Comparison of ENCODE assay signal across 13 cellular contexts in genomic region chr2:235170016-235170415, GRCh38.
A peak's percentile ranks its signal among the peaks of the same experiment; 100 is the strongest.
DNase-seq lines count a peak whose midpoint lies in the region; ATAC-seq and TF ChIP-seq lines count a peak whose summit lies in the region.
"Had no signal": no experiment of that assay in that cellular context is flagged by ENCODE, and none has a peak within 500 bp of the region (broad histone marks: within the 10 kb centered on the region; RNA-seq: fewer than 3 reads in every experiment).

No MANE protein-coding gene starts in this region.

- peak overlapping the region; percentile 95 for H3K27ac ChIP-seq in GM23248
- peak overlapping the region; percentile 91 for H3K27ac ChIP-seq in SJSA1
- H3K27ac ChIP-seq in MM.1S (ENCODE audit: low read length): no peak overlapping the region

- H3K36me3 Mint-ChIP-seq in stimulated activated effector memory CD8-positive, alpha-beta T cell treated with anti-CD3 and anti-CD28 coated beads, Interleukin-12 subunit alpha, Interleukin-12 subunit beta, amount 100 ng/mL, for 72 hours: no peaks in the 10 kb centered on the region
- H3K36me3 Mint-ChIP-seq: activated naive CD4-positive, alpha-beta T cell treated with anti-CD3 and anti-CD28 coated beads, Interleukin-2, amount 50 U/mL, for 72 hours; natural killer cell treated with Interleukin-12 subunit alpha and Interleukin-12 subunit beta and Interleukin-15 and Interleukin-18, amount 100 ng/mL, for 72 hours had no signal

- H3K9me2 ChIP-seq in GM23248 (ENCODE audit: insufficient read depth): no peaks in the 10 kb centered on the region
- H3K9me2 ChIP-seq in MM.1S (replicated peaks; ENCODE audit: insufficient read depth, low read length): no peaks in the 10 kb centered on the region

- TF ChIP-seq CTCF in fibroblast of mammary gland (conservative IDR thresholded peaks at IDR 0.05; ENCODE audit: control insufficient read depth, insufficient read depth, low read depth, low read length) (no peak), MM.1S (IDR thresholded peaks at IDR 0.05; ENCODE audit: low read length) (no peak)

- H3K4me1 ChIP-seq in GM23248 (ENCODE audit: insufficient read depth) (peaks cover 38% of the 10 kb centered on the region), SJSA1 (replicated peaks) (peaks cover 44% of the 10 kb centered on the region), MM.1S (ENCODE audit: low read length) (no peaks in the 10 kb centered on the region)

- H2AFZ ChIP-seq in GM23248: no peak overlapping the region
- no peak overlapping the region for H2AFZ ChIP-seq in MM.1S (ENCODE audit: low read length)

- H4K20me1 ChIP-seq in GM23248 (ENCODE audit: insufficient read depth) (no peaks in the 10 kb centered on the region), MM.1S (ENCODE audit: insufficient read depth, low read length) (no peaks in the 10 kb centered on the region)

- DNase-seq in GM23248: peak; percentile 92
- DNase-seq in SJSA1 (ENCODE audit: low read depth in 1 of 2, low spot score in 2 of 2): peak in 1 of 2 experiments; percentile 54
- peak; percentile 95 for DNase-seq in fibroblast of mammary gland (ENCODE audit: low read depth)
- DNase-seq in stimulated activated effector memory CD8-positive, alpha-beta T cell treated with anti-CD3 and anti-CD28 coated beads, Interleukin-12 subunit alpha, Interleukin-12 subunit beta, amount 100 ng/mL, for 72 hours (ENCODE audit: low spot score in 2 of 2): no peak
- no peak for DNase-seq in cortex of kidney (lab: John Stamatoyannopoulos, UW)
- no peak for DNase-seq in NOMO-1 treated with DMSO at 0.1 percent for 48 hours (lab: John Stamatoyannopoulos, UW; ENCODE audit: unreplicated experiment)
- no peak for DNase-seq in MM.1S
- DNase-seq: DND-41, left cardiac atrium had no signal

- no peak overlapping the region for H3K27ac Mint-ChIP-seq in stimulated activated effector memory CD8-positive, alpha-beta T cell treated with anti-CD3 and anti-CD28 coated beads, Interleukin-12 subunit alpha, Interleukin-12 subunit beta, amount 100 ng/mL, for 72 hours
- H3K27ac Mint-ChIP-seq: activated naive CD4-positive, alpha-beta T cell treated with anti-CD3 and anti-CD28 coated beads, Interleukin-2, amount 50 U/mL, for 72 hours; dendritic cell treated with granulocyte-macrophage colony-stimulating factor and Interleukin-4, amounts not matched to agents 40 ng/mL and 50 ng/mL, for 4 days; natural killer cell treated with Interleukin-12 subunit alpha and Interleukin-12 subunit beta and Interleukin-15 and Interleukin-18, amount 100 ng/mL, for 72 hours had no signal

- no peaks in the 10 kb centered on the region for H3K4me1 Mint-ChIP-seq in stimulated activated effector memory CD8-positive, alpha-beta T cell treated with anti-CD3 and anti-CD28 coated beads, Interleukin-12 subunit alpha, Interleukin-12 subunit beta, amount 100 ng/mL, for 72 hours

- H3K9me3 ChIP-seq in GM23248 (ENCODE audit: low read depth): no peaks in the 10 kb centered on the region
- no peaks in the 10 kb centered on the region for H3K9me3 ChIP-seq in SJSA1 (replicated peaks)
- H3K9me3 ChIP-seq in MM.1S (replicated peaks; ENCODE audit: insufficient read depth, low read length): no peaks in the 10 kb centered on the region

- ATAC-seq in stimulated activated effector memory CD8-positive, alpha-beta T cell treated with anti-CD3 and anti-CD28 coated beads, Interleukin-12 subunit alpha, Interleukin-12 subunit beta, amount 100 ng/mL, for 72 hours: peak; percentile 51
- ATAC-seq: activated naive CD4-positive, alpha-beta T cell treated with anti-CD3 and anti-CD28 coated beads, Interleukin-2, amount 50 U/mL, for 72 hours; natural killer cell treated with Interleukin-12 subunit alpha and Interleukin-12 subunit beta and Interleukin-15 and Interleukin-18, amount 100 ng/mL, for 72 hours had no signal

- no peaks in the 10 kb centered on the region for H3K36me3 ChIP-seq in GM23248 (ENCODE audit: low read depth)
- no peaks in the 10 kb centered on the region for H3K36me3 ChIP-seq in SJSA1
- H3K36me3 ChIP-seq in MM.1S (replicated peaks; ENCODE audit: insufficient read depth, low read length): no peaks in the 10 kb centered on the region

- peak overlapping the region; percentile 73 for H3K9ac ChIP-seq in GM23248
- no peak overlapping the region for H3K9ac ChIP-seq in MM.1S (ENCODE audit: low read length)

- no peak overlapping the region for H3K4me3 Mint-ChIP-seq in stimulated activated effector memory CD8-positive, alpha-beta T cell treated with anti-CD3 and anti-CD28 coated beads, Interleukin-12 subunit alpha, Interleukin-12 subunit beta, amount 100 ng/mL, for 72 hours
- H3K4me3 Mint-ChIP-seq: dendritic cell treated with granulocyte-macrophage colony-stimulating factor and Interleukin-4, amounts not matched to agents 40 ng/mL and 50 ng/mL, for 4 days; natural killer cell treated with Interleukin-12 subunit alpha and Interleukin-12 subunit beta and Interleukin-15 and Interleukin-18, amount 100 ng/mL, for 72 hours had no signal

- peak overlapping the region; percentile 45 for H3K4me3 ChIP-seq in GM23248
- no peak overlapping the region for H3K4me3 ChIP-seq in SJSA1
- H3K4me3 ChIP-seq in fibroblast of mammary gland (ENCODE audit: control insufficient read depth, low read depth, low read length): no peak overlapping the region
- H3K4me3 ChIP-seq in MM.1S (ENCODE audit: low read length): no peak overlapping the region
- H3K4me3 ChIP-seq: skin epidermis had no signal

- H3K9me3 Mint-ChIP-seq in stimulated activated effector memory CD8-positive, alpha-beta T cell treated with anti-CD3 and anti-CD28 coated beads, Interleukin-12 subunit alpha, Interleukin-12 subunit beta, amount 100 ng/mL, for 72 hours: no peaks in the 10 kb centered on the region
- H3K9me3 Mint-ChIP-seq: dendritic cell treated with granulocyte-macrophage colony-stimulating factor and Interleukin-4, amounts not matched to agents 40 ng/mL and 50 ng/mL, for 4 days had no signal

- peak overlapping the region; percentile 71 for H3K4me2 ChIP-seq in GM23248 (ENCODE audit: unreplicated experiment)
- H3K4me2 ChIP-seq in MM.1S (ENCODE audit: low read depth, low read length): no peak overlapping the region

- in situ Hi-C loops in GM23248 (cut with MboI): no loop called here

- H3F3A ChIP-seq in GM23248 (ENCODE audit: insufficient read depth) (peaks cover 33% of the 10 kb centered on the region), MM.1S (ENCODE audit: insufficient read depth, low read length) (no peaks in the 10 kb centered on the region)

- H3K79me2 ChIP-seq in GM23248 (ENCODE audit: insufficient read depth) (no peaks in the 10 kb centered on the region), MM.1S (ENCODE audit: low read length) (no peaks in the 10 kb centered on the region)

- H3K27me3 ChIP-seq in GM23248 (replicated peaks; ENCODE audit: insufficient read depth): no peaks in the 10 kb centered on the region
- no peaks in the 10 kb centered on the region for H3K27me3 ChIP-seq in SJSA1 (replicated peaks)
- H3K27me3 ChIP-seq in MM.1S (replicated peaks; ENCODE audit: insufficient read depth, low read length): no peaks in the 10 kb centered on the region

- 13% methylated on average over 3 of the region's 3 CpGs for whole genome bisulfite sequencing in GM23248 (ENCODE audit: low coverage in 1 of 2, low lambda C conversion rate in 2 of 2, missing lambda C conversion rate in 2 of 2), 2 experiments

Comparison
In these comparisons a context has a peak if more than half of its experiments do, and no peak if none do; other contexts are left out.
1. DNase-seq: peak in GM23248 (single experiment) and fibroblast of mammary gland (single experiment); none in stimulated activated effector memory CD8-positive, alpha-beta T cell treated with anti-CD3 and anti-CD28 coated beads, Interleukin-12 subunit alpha, Interleukin-12 subunit beta, amount 100 ng/mL, for 72 hours (0 of 2), cortex of kidney (single experiment), NOMO-1 treated with DMSO at 0.1 percent for 48 hours (single experiment) and MM.1S (single experiment).